Comparison of ENCODE assay signal across 1 cellular context in the genomic region with DNA sequence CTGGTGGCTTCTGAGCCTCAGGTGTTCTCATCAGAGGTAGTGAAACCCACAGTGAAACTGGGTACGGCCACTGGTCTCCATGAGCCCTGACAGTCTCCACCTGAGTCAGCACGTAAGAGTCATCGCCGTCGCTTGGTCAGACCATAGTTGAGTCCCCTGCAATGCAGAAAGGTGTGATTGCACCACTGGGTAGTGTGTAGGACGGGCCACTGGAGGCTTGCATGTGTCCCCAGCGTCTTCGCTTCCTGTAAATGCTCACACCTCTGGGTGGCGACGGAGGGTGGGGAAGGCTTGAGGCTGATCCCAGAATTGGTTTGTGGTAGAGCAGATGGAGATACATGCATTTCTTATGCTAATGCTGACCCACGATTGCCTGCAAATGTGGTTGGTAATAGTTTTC.
A peak's percentile ranks its signal among the peaks of the same experiment; 100 is the strongest.
TF ChIP-seq lines count a peak whose summit lies in the region.

No MANE protein-coding gene starts in this region.

TF ChIP-seq in K562, 482 proteins besides CTCF, POLR2A, EP300 and RAD21:
- TF ChIP-seq, protein P1, sequence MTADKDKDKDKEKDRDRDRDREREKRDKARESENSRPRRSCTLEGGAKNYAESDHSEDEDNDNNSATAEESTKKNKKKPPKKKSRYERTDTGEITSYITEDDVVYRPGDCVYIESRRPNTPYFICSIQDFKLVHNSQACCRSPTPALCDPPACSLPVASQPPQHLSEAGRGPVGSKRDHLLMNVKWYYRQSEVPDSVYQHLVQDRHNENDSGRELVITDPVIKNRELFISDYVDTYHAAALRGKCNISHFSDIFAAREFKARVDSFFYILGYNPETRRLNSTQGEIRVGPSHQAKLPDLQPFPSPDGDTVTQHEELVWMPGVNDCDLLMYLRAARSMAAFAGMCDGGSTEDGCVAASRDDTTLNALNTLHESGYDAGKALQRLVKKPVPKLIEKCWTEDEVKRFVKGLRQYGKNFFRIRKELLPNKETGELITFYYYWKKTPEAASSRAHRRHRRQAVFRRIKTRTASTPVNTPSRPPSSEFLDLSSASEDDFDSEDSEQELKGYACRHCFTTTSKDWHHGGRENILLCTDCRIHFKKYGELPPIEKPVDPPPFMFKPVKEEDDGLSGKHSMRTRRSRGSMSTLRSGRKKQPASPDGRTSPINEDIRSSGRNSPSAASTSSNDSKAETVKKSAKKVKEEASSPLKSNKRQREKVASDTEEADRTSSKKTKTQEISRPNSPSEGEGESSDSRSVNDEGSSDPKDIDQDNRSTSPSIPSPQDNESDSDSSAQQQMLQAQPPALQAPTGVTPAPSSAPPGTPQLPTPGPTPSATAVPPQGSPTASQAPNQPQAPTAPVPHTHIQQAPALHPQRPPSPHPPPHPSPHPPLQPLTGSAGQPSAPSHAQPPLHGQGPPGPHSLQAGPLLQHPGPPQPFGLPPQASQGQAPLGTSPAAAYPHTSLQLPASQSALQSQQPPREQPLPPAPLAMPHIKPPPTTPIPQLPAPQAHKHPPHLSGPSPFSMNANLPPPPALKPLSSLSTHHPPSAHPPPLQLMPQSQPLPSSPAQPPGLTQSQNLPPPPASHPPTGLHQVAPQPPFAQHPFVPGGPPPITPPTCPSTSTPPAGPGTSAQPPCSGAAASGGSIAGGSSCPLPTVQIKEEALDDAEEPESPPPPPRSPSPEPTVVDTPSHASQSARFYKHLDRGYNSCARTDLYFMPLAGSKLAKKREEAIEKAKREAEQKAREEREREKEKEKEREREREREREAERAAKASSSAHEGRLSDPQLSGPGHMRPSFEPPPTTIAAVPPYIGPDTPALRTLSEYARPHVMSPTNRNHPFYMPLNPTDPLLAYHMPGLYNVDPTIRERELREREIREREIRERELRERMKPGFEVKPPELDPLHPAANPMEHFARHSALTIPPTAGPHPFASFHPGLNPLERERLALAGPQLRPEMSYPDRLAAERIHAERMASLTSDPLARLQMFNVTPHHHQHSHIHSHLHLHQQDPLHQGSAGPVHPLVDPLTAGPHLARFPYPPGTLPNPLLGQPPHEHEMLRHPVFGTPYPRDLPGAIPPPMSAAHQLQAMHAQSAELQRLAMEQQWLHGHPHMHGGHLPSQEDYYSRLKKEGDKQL (CRISPR knock-in tag; IDR thresholded peaks at IDR 0.05; ENCODE audit: borderline replicate concordance) = 0 out of 2 replicates have a peak, but pooled peaks have one; percentile 36
- no peak for TF ChIP-seq HNRNPUL1 (IDR thresholded peaks at IDR 0.05; ENCODE audit: low read length)
